In the genomic region with DNA sequence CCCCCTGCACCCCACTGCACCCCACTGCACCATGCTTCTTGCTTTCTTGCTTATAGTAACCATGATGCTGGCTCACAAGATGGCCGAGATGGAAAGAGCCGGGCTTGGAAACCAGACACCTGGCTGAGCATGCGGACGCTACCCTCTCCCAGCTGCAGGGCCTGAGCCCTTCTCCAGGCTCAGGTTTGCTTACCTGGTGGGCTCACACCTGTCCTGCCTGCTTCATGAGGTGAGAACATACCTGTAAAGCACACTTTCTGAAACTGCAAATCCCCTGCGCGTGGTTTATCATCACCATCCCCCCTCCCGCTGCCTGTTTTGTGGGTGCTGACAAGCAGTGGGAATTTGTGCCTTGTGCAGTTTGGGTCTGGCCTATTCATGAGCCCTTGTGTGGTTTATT, we compare ENCODE assay signal across 11 cellular contexts.
DNase-seq lines count a peak whose midpoint lies in the region; ATAC-seq and TF ChIP-seq lines count a peak whose summit lies in the region.
"Had no signal": no experiment of that assay in that cellular context is flagged by ENCODE, and none has a peak within 500 bp of the region (broad histone marks: within the 10 kb centered on the region; RNA-seq: fewer than 3 reads in every experiment).

No MANE protein-coding gene starts in this region.

- H3K4me3 ChIP-seq in right atrium auricular region (no peak overlapping the region), esophagus muscularis mucosa (no peak overlapping the region), HAP-1 (no peak overlapping the region)
- H3K4me3 ChIP-seq: A549, K562 had no signal

- in situ Hi-C loops in HAP-1 (cut with MboI; ENCODE audit: low sequenced_read_pairs): no loop called here

- WGBS in esophagus muscularis mucosa: 92% methylated on average over 7 of the region's 7 CpGs

- DNase-seq in right atrium auricular region (ENCODE audit: low spot score): peak; percentile 38
- no peak for DNase-seq in Right ventricle myocardium superior
- DNase-seq in DMS79 (lab: John Stamatoyannopoulos, UW): peak; percentile 16
- peak; percentile 68 for DNase-seq in esophagus muscularis mucosa (ENCODE audit: extremely low spot score)
- DNase-seq in AG08395 (ENCODE audit: low spot score): no peak
- no peak for DNase-seq in HAP-1 (ENCODE audit: low spot score in 2 of 2)
- DNase-seq: CD4-positive, CD25-positive, alpha-beta regulatory T cell; DND-41; GDM1 had no signal

- H3K4me1 ChIP-seq in right atrium auricular region: no peaks in the 10 kb centered on the region
- H3K4me1 ChIP-seq in esophagus muscularis mucosa: no peaks in the 10 kb centered on the region
- no peaks in the 10 kb centered on the region for H3K4me1 ChIP-seq in HAP-1
- H3K4me1 ChIP-seq: A549 had no signal

- no peak for TF ChIP-seq EP300 in esophagus muscularis mucosa (IDR thresholded peaks at IDR 0.05)

- H3K9me3 ChIP-seq in right atrium auricular region (no peaks in the 10 kb centered on the region), esophagus muscularis mucosa (no peaks in the 10 kb centered on the region), HAP-1 (no peaks in the 10 kb centered on the region)
- H3K9me3 ChIP-seq: A549 had no signal

- H3K27me3 ChIP-seq in right atrium auricular region (no peaks in the 10 kb centered on the region), esophagus muscularis mucosa (no peaks in the 10 kb centered on the region), HAP-1 (ENCODE audit: low read depth) (no peaks in the 10 kb centered on the region)

- H3K27ac ChIP-seq in right atrium auricular region (no peak overlapping the region), esophagus muscularis mucosa (replicated peaks in 1 of 4) (no peak overlapping the region)
- H3K27ac ChIP-seq: A549 had no signal

- H3K36me3 ChIP-seq in right atrium auricular region: no peaks in the 10 kb centered on the region
- no peaks in the 10 kb centered on the region for H3K36me3 ChIP-seq in esophagus muscularis mucosa
- H3K36me3 ChIP-seq in HAP-1 (replicated peaks): no peaks in the 10 kb centered on the region

- TF ChIP-seq CTCF in right atrium auricular region (IDR thresholded peaks at IDR 0.05): no peak
- TF ChIP-seq CTCF in esophagus muscularis mucosa (IDR thresholded peaks at IDR 0.05): no peak

- intact Hi-C loops in Right ventricle myocardium superior (cut with DNase I) (no loop called here), esophagus muscularis mucosa (cut with DNase I) (no loop called here)

- TF ChIP-seq POLR2A in esophagus muscularis mucosa (IDR thresholded peaks at IDR 0.05; ENCODE audit: low read depth): no peak

- ATAC-seq in Right ventricle myocardium superior (ENCODE audit: poor library complexity): no peak
- ATAC-seq: A549, K562 had no signal

Comparison
In these comparisons a context has a peak if more than half of its experiments do, and no peak if none do; other contexts are left out.
1. DNase-seq: peak in right atrium auricular region (single experiment), DMS79 (single experiment) and esophagus muscularis mucosa (single experiment); none in Right ventricle myocardium superior (single experiment), AG08395 (single experiment) and HAP-1 (0 of 2).